ENCODE assay signal across 1 cellular context in the genomic region with DNA sequence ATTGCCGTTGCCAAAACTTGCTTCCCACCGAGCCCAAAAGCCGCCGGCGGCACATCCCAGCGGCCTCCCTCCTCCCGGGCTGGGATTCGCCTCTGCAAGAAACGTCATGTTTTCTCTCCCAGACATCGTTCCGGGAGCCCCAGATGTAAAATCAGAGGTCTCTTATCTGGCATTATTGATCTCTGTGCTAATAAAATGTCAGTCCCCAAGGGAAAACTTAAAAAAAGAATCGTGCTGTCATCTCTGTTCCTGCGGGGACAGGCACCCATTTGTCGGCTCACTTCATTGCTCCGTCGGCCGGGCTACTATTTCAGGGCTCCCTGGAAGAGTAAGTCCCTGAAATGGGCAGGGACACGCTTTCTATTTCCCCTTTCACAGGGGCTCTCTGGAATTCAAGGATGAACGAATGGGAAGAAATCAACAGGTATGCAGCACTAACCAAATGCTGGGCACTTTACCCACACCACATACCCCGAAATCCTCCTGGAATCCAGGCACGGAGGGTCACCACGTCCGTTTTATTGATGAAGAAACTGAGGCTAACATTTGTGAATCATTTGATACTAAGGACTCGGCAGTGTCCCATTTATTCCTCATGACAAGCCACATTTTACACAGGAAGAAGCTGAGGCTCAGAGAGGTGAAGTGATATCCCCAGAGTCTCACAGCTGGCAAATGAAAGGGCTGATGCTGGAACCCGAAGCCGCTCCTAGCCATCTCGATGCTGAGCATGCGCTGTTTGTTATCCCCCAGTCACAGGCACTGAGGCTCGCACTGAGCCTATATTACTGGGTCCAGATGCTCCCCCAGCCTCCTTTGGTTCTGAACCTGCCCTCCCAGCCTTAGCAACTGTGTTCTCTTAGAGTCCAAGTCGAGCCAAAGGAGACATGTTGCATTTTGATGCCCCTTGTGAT.
TF ChIP-seq lines count a peak whose summit lies in the region.

No MANE protein-coding gene starts in this region.

TF ChIP-seq in HCT116, 20 proteins besides CTCF, POLR2A, EP300 and RAD21:
- TF ChIP-seq SP1 (IDR thresholded peaks at IDR 0.05; ENCODE audit: low read depth) (no peak), EZH2phosphoT487 (IDR thresholded peaks at IDR 0.05; ENCODE audit: borderline replicate concordance) (no peak), YY1 (IDR thresholded peaks at IDR 0.05; ENCODE audit: extremely low read depth, insufficient replicate concordance, low read depth, low read length) (no peak), CEBPB (IDR thresholded peaks at IDR 0.05; ENCODE audit: low read depth) (no peak), EZH2 (IDR thresholded peaks at IDR 0.05) (no peak), REST (IDR thresholded peaks at IDR 0.05; ENCODE audit: low read depth) (no peak), JUND (IDR thresholded peaks at IDR 0.05) (no peak), CBX3 (IDR thresholded peaks at IDR 0.05; ENCODE audit: low read depth) (no peak)
- TF ChIP-seq, protein P1, sequence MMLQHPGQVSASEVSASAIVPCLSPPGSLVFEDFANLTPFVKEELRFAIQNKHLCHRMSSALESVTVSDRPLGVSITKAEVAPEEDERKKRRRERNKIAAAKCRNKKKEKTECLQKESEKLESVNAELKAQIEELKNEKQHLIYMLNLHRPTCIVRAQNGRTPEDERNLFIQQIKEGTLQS (IDR thresholded peaks at IDR 0.05) = no peak
